12 cellular contexts compared by ENCODE assay signal in genomic region chr11:67032830-67033555, GRCh38. TPM values are rescaled to one million over a fixed set of nuclear protein-coding genes. Genes with fewer than 3 reads are reported as not detected.
A peak's percentile ranks its signal among the peaks of the same experiment; 100 is the strongest.
DNase-seq lines count a peak whose midpoint lies in the region; ATAC-seq and TF ChIP-seq lines count a peak whose summit lies in the region.
"Had no signal": no experiment of that assay in that cellular context is flagged by ENCODE, and none has a peak within 500 bp of the region (broad histone marks: within the 10 kb centered on the region; RNA-seq: fewer than 3 reads in every experiment).

No MANE protein-coding gene starts in this region.

- no peak for ATAC-seq in GM18520 (IDR thresholded peaks at IDR 0.05; ENCODE audit: unreplicated experiment)

- no peaks in the 10 kb centered on the region for H3K79me2 ChIP-seq in OCI-LY3 (ENCODE audit: low read length)

- peaks cover 49% of the 10 kb centered on the region for H3K27me3 ChIP-seq in OCI-LY3 (ENCODE audit: low read depth, low read length)

- DNase-seq in AG09319 (ENCODE audit: extremely low read depth, low read depth) (peak; percentile 44), dermis blood vessel endothelial cell (peak; percentile 47), myocyte (ENCODE audit: low read depth) (peak; percentile 61), NOMO-1 (lab: John Stamatoyannopoulos, UW; ENCODE audit: unreplicated experiment in 2 of 2) (no peak), NCI-H2196 (lab: John Stamatoyannopoulos, UW; ENCODE audit: unreplicated experiment) (no peak), NCI-H510A treated with DMSO at 0.1 percent for 48 hours (lab: John Stamatoyannopoulos, UW) (no peak)
- DNase-seq: COR-L47 had no signal

- H3K27ac ChIP-seq in OCI-LY3 (ENCODE audit: low read length) = no peak overlapping the region
- H3K27ac ChIP-seq: prostate gland had no signal

- H3K4me1 ChIP-seq in OCI-LY3 (ENCODE audit: low read length) = peaks cover 64% of the 10 kb centered on the region
- H3K4me1 ChIP-seq: prostate gland had no signal

- H3K9me3 ChIP-seq in OCI-LY3 (ENCODE audit: insufficient read depth, low read length) = no peaks in the 10 kb centered on the region
- H3K9me3 ChIP-seq: prostate gland had no signal

- TF ChIP-seq CTCF in AG09319 (IDR thresholded peaks at IDR 0.05; ENCODE audit: low read depth, low read length) (no peak), OCI-LY3 (IDR thresholded peaks at IDR 0.05; ENCODE audit: low read depth, low read length) (no peak)

- peak overlapping the region; percentile 76 for H3K4me2 ChIP-seq in OCI-LY3 (ENCODE audit: low read length)

- H3K4me3 ChIP-seq in OCI-LY3 (ENCODE audit: low read length) = peak overlapping the region; percentile 46; the same call in 1 of the 2 replicates
- H3K4me3 ChIP-seq: prostate gland had no signal

- H2AFZ ChIP-seq in OCI-LY3 (ENCODE audit: low read depth, low read length) = no peak overlapping the region

- no peaks in the 10 kb centered on the region for H3K36me3 ChIP-seq in OCI-LY3 (replicated peaks; ENCODE audit: low read depth, low read length)
- H3K36me3 ChIP-seq: prostate gland had no signal

- no peaks in the 10 kb centered on the region for H4K20me1 ChIP-seq in OCI-LY3 (ENCODE audit: insufficient read depth, low read length)

- H3K9ac ChIP-seq in OCI-LY3 (ENCODE audit: low read length) = no peak overlapping the region

RNA-seq across cellular contexts. Expression of gene SYT12, which starts 10.1 kb away (rescaled TPM):
- total RNA-seq in dermis blood vessel endothelial cell (0.09 and 0.17 TPM in 2 replicates), myocyte (not detected in 2 replicates)
- 6.9 TPM for polyA plus RNA-seq in myocyte (2012)
- total RNA-seq: activated T-helper 2 cell treated with anti-CD3 and anti-CD28 coated beads, Interferon-gamma antibody, Interleukin-2, Interleukin-4, amounts not matched to agents 10 μg/mL and 5 μg/mL and 100 μg/mL, durations not matched to agents 14 hours and 24 hours and 36 hours; SK-MEL-5 had no signal

RNA-seq across cellular contexts. Expression of gene RHOD, which starts 23.7 kb away (rescaled TPM):
- 15.4 and 24.5 TPM in 2 replicates for total RNA-seq in dermis blood vessel endothelial cell
- 0.32 and 0.88 TPM in 2 replicates for total RNA-seq in myocyte
- polyA plus RNA-seq in myocyte (2012) = 4.0 TPM
- total RNA-seq: SK-MEL-5 had no signal

RNA-seq across cellular contexts. Expression of gene C11orf86, which starts 57.9 kb away (rescaled TPM):
- total RNA-seq in dermis blood vessel endothelial cell (not detected in 2 replicates), myocyte (not detected in 2 replicates)
- polyA plus RNA-seq in myocyte (2012) = not detected
- total RNA-seq: activated T-helper 2 cell treated with anti-CD3 and anti-CD28 coated beads, Interferon-gamma antibody, Interleukin-2, Interleukin-4, amounts not matched to agents 10 μg/mL and 5 μg/mL and 100 μg/mL, durations not matched to agents 14 hours and 24 hours and 36 hours; prostate gland; SK-MEL-5 had no signal

Comparison
In these comparisons a context has a peak if more than half of its experiments do, and no peak if none do; other contexts are left out.
1. DNase-seq: peak in AG09319 (single experiment), dermis blood vessel endothelial cell (single experiment) and myocyte (single experiment); none in NOMO-1 (0 of 2), NCI-H2196 (single experiment) and NCI-H510A treated with DMSO at 0.1 percent for 48 hours (single experiment).